In the genomic region with DNA sequence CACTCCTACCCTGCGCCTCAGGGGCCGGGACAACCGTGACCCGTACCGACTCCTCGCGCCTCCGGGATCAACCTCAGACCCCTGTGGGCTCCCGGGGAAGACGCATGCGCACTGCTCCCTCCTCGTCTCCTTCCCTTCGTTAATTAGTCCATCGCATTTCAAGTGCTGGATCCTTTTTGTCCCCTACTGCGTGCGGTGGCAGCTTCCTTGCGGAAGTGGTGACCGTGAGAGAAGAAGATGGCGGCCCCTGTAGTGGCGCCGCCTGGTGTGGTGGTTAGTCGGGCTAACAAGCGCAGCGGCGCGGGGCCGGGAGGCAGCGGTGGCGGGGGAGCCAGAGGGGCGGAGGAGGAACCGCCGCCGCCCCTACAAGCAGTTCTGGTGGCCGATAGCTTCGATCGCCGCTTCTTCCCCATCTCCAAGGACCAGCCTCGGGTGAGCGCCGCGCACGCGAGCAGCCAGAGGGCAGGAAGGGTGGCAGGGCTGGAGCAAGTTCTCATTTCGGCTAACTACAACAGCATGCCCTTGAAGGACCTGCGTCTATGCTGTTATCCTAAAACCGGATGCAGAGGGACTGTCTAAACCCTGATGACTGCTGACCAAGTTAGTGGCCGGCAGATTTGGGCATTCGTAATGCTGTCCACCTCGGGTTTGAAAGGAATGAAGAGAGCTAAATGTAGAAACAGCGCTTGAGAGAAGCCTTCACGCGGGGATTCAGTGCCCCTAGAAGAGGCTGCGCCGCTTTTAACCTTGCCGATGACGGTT, we compare ENCODE assay signal across 8 cellular contexts. TPM values are rescaled to one million over a fixed set of nuclear protein-coding genes. Genes with fewer than 3 reads are reported as not detected.
DNase-seq lines count a peak whose midpoint lies in the region; ATAC-seq, FAIRE-seq and TF ChIP-seq lines count a peak whose summit lies in the region.

A gene (plus strand): TSS at position 210 of the 762 bp plus-strand sequence. CDS start 28 bp downstream, at position 238.

- H3K9ac ChIP-seq in BLaER1 (peak within 1 kb of the TSS; percentile 87), colonic mucosa (ENCODE audit: low read depth in 2 of 2, low read length in 2 of 2) (peak within 1 kb of the TSS; percentile 93 to 99)

- H4K20me1 ChIP-seq in BLaER1 = peaks cover 38% of the 10 kb centered on the region

- H3K4me3 ChIP-seq in BLaER1 = peak within 1 kb of the TSS; percentile 80
- H3K4me3 ChIP-seq in colonic mucosa = peak within 1 kb of the TSS; percentile 98

- H3K4me2 ChIP-seq in BLaER1 = peak within 1 kb of the TSS; percentile 99

- ATAC-seq in HG03457 (IDR thresholded peaks at IDR 0.05; ENCODE audit: unreplicated experiment) (peak; percentile 69), left colon (peak; percentile 91)

- FAIRE-seq in GM19239 (lab: Jason Lieb, UNC) = peak; percentile 96

- H3K27ac ChIP-seq in BLaER1 = peak within 1 kb of the TSS; percentile 90
- peak within 1 kb of the TSS; percentile 90 for H3K27ac ChIP-seq in colonic mucosa

- no peak for TF ChIP-seq CTCF in colonic mucosa (IDR thresholded peaks at IDR 0.05)

- DNase-seq in GM19239 (ENCODE audit: insufficient read length, low spot score) = peak; percentile 72
- peak; percentile 92 for DNase-seq in NCI-H524 treated with DMSO at 0.1 percent for 48 hours (lab: John Stamatoyannopoulos, UW)
- peak; percentile 91 for DNase-seq in activated CD4-positive, alpha-beta T cell treated with anti-CD3 and anti-CD28 coated beads for 48 hours
- peak; percentile 97 for DNase-seq in colonic mucosa
- peak; percentile 92 to 93 for DNase-seq in left colon
- DNase-seq in stimulated activated CD4-positive, alpha-beta T cell treated with anti-CD3 and anti-CD28 coated beads, Interleukin-2, amount 100 ng/mL, for 4 hours (ENCODE audit: low read depth) = peak; percentile 79

- H3K36me3 ChIP-seq in BLaER1 (peaks cover 35% of the 10 kb centered on the region), colonic mucosa (peaks cover 3% of the 10 kb centered on the region)

- H3K9me3 ChIP-seq in BLaER1 = no peaks in the 10 kb centered on the region
- H3K9me3 ChIP-seq in colonic mucosa = no peaks in the 10 kb centered on the region

- H3K4me1 ChIP-seq in BLaER1 = peaks cover 29% of the 10 kb centered on the region
- H3K4me1 ChIP-seq in colonic mucosa = peaks cover 14% of the 10 kb centered on the region

- H3K27me3 ChIP-seq in BLaER1 (no peaks in the 10 kb centered on the region), colonic mucosa (no peaks in the 10 kb centered on the region)

- intact Hi-C loops in colonic mucosa (cut with DNase I) (no loop called here), left colon (cut with DNase I, micrococcal nuclease) (loop anchor here in 1 of 2 donors (10.0 kb wide), 1 partner anchor 109 kb away; a partner anchor contains a TSS)

RNA-seq across cellular contexts. Expression of the gene that starts here (rescaled TPM):
- total RNA-seq in colonic mucosa = 10 to 100 TPM; 36.0 to 58.3 TPM
- total RNA-seq in left colon = 10 to 100 TPM; 32.6 to 40.8 TPM

Comparison
In these comparisons a context has a peak if more than half of its experiments do, and no peak if none do; other contexts are left out.
1. Peak in every context shown above with its lines: DNase-seq, ATAC-seq, H3K4me3 ChIP-seq and H3K27ac ChIP-seq.